ENCODE assay signal across 21 cellular contexts in genomic region chr1:4772294-4773010, GRCh38.
DNase-seq lines count a peak whose midpoint lies in the region; TF ChIP-seq lines count a peak whose summit lies in the region.
"Had no signal": no experiment of that assay in that cellular context is flagged by ENCODE, and none has a peak within 500 bp of the region (broad histone marks: within the 10 kb centered on the region; RNA-seq: fewer than 3 reads in every experiment).

No MANE protein-coding gene starts in this region.

- H3K4me3 ChIP-seq in neuronal stem cell (ENCODE audit: low read length in 2 of 2): no peak overlapping the region
- H3K4me3 ChIP-seq: A549, GM12878, HAP-1 had no signal

- H3K9me3 Mint-ChIP-seq in glutamatergic neuron (ENCODE audit: unreplicated experiment): peaks cover 19% of the 10 kb centered on the region

- no peaks in the 10 kb centered on the region for H3K27me3 ChIP-seq in neuronal stem cell (ENCODE audit: control insufficient read depth in 3 of 3, insufficient read depth in 3 of 3, low read depth in 1 of 3, low read length in 3 of 3)

- no peak overlapping the region for H3K23ac ChIP-seq in neuronal stem cell (ENCODE audit: low read depth, low read length, poor library complexity)

- no peaks in the 10 kb centered on the region for H3K9me3 ChIP-seq in neuronal stem cell (replicated peaks in 1 of 2; ENCODE audit: control insufficient read depth in 2 of 2, insufficient read depth in 1 of 2, low read depth in 1 of 2, low read length in 2 of 2)
- H3K9me3 ChIP-seq: A549, HAP-1 had no signal

- peaks cover 2% of the 10 kb centered on the region for H3K27me3 Mint-ChIP-seq in glutamatergic neuron (ENCODE audit: unreplicated experiment)

- WGBS in neuronal stem cell (ENCODE audit: extremely low coverage in 2 of 2, insufficient read length in 2 of 2, insufficient replicate concordance in 1 of 2), 2 donors: no CpG with 5 or more reads among the region's 37 CpGs

- no peak overlapping the region for H2BK5ac ChIP-seq in neuronal stem cell (ENCODE audit: low read length)

- peak overlapping the region; percentile 32 for H3K14ac ChIP-seq in neuronal stem cell (ENCODE audit: low read length)

- H2BK120ac ChIP-seq in neuronal stem cell (ENCODE audit: low read depth, low read length): no peak overlapping the region

- H3K9ac ChIP-seq in neuronal stem cell (ENCODE audit: low read depth, low read length, poor library complexity): no peak overlapping the region

- peaks cover 4% of the 10 kb centered on the region for H3K4me1 Mint-ChIP-seq in glutamatergic neuron (ENCODE audit: low read depth, unreplicated experiment)
- H3K4me1 Mint-ChIP-seq: CD4-positive, alpha-beta memory T cell had no signal

- H3K18ac ChIP-seq in neuronal stem cell (ENCODE audit: low read length): peak overlapping the region; percentile 72

- no peak overlapping the region for H3K27ac ChIP-seq in neuronal stem cell (replicated peaks; ENCODE audit: low read length)
- H3K27ac ChIP-seq: A549 had no signal

- no peak overlapping the region for H3K4ac ChIP-seq in neuronal stem cell (ENCODE audit: low read length)

- H4K8ac ChIP-seq in neuronal stem cell (ENCODE audit: low read depth, low read length): no peak overlapping the region

- H2BK12ac ChIP-seq in neuronal stem cell (ENCODE audit: low read length): peak overlapping the region; percentile 35

- peaks cover 0 to 4% of the 10 kb centered on the region in 2 donors for H3K4me1 ChIP-seq in neuronal stem cell (ENCODE audit: control insufficient read depth in 2 of 2, insufficient read depth in 1 of 2, low read depth in 1 of 2, low read length in 2 of 2)
- H3K4me1 ChIP-seq: A549, HAP-1 had no signal

- DNase-seq in ELF-1 (ENCODE audit: low read depth, low spot score): peak; percentile 17
- no peak for DNase-seq in glutamatergic neuron
- DNase-seq in neuronal stem cell (ENCODE audit: low spot score): no peak
- DNase-seq in NCI-H524 (lab: John Stamatoyannopoulos, UW): no peak
- no peak for DNase-seq in central memory CD4-positive, alpha-beta T cell
- DNase-seq in activated T-cell treated with anti-CD3 and anti-CD28 coated beads, Interleukin-2, amount 50 U/mL, for 48 hours: no peak
- DNase-seq in iPS-NIHi11 (ENCODE audit: low spot score): no peak
- DNase-seq: 8988T; ACHN; C1 segment of cervical spinal cord; Calu3; CD4-positive, alpha-beta memory T cell; COR-L47; DMS53; DMS79 treated with DMSO at 0.1 percent for 48 hours; GDM1; GOT3; HFFc6 had no signal

- H2BK15ac ChIP-seq in neuronal stem cell (ENCODE audit: low read length): no peak overlapping the region

- no peaks in the 10 kb centered on the region for H3K79me1 ChIP-seq in neuronal stem cell (ENCODE audit: low read depth, low read length)

- H2AK5ac ChIP-seq in neuronal stem cell (ENCODE audit: low read depth, low read length): no peak overlapping the region

- no peak for TF ChIP-seq CTCF in glutamatergic neuron (IDR thresholded peaks at IDR 0.05; ENCODE audit: partially characterized antibody, unreplicated experiment)

- H3K36me3 ChIP-seq in neuronal stem cell (replicated peaks in 1 of 2; ENCODE audit: control insufficient read depth in 2 of 2, insufficient read depth in 2 of 2, low read length in 2 of 2): no peaks in the 10 kb centered on the region
- H3K36me3 ChIP-seq: HAP-1 had no signal

- no peak overlapping the region for H3K4me2 ChIP-seq in neuronal stem cell (ENCODE audit: insufficient read depth, low read length, poor library complexity, severe bottlenecking)
- H3K4me2 ChIP-seq: A549 had no signal

- H4K91ac ChIP-seq in neuronal stem cell (ENCODE audit: low read depth, low read length, poor library complexity): no peak overlapping the region

- H3K4me3 Mint-ChIP-seq in glutamatergic neuron (ENCODE audit: unreplicated experiment): no peak overlapping the region
- H3K4me3 Mint-ChIP-seq: CD4-positive, alpha-beta memory T cell; HFFc6 had no signal

- no peak overlapping the region for H2AFZ ChIP-seq in neuronal stem cell (ENCODE audit: low read length)

- peak overlapping the region; percentile 28 for H3K27ac Mint-ChIP-seq in glutamatergic neuron (ENCODE audit: unreplicated experiment)
- H3K27ac Mint-ChIP-seq: CD4-positive, alpha-beta memory T cell; HFFc6 had no signal

- H3K36me3 Mint-ChIP-seq in glutamatergic neuron (ENCODE audit: unreplicated experiment): peaks cover 3% of the 10 kb centered on the region
- H3K36me3 Mint-ChIP-seq: CD4-positive, alpha-beta memory T cell had no signal
